8 cellular contexts compared by ENCODE assay signal in genomic region chr2:73113634-73113958, GRCh38. TPM values are rescaled to one million over a fixed set of nuclear protein-coding genes. Genes with fewer than 3 reads are reported as not detected.
DNase-seq lines count a peak whose midpoint lies in the region; TF ChIP-seq lines count a peak whose summit lies in the region.

No MANE protein-coding gene starts in this region.

- H3K9me3 Mint-ChIP-seq in activated CD4-positive, alpha-beta T cell treated with anti-CD3 and anti-CD28 coated beads, Interleukin-2, amount 10 ng/mL, durations not matched to agents 7 days and 5 days, result no peaks in the 10 kb centered on the region

- no peaks in the 10 kb centered on the region for H3K27me3 ChIP-seq in layer of hippocampus (ENCODE audit: control insufficient read depth, insufficient read depth, low read length)

- peaks cover 18% of the 10 kb centered on the region for H3K4me1 Mint-ChIP-seq in activated CD4-positive, alpha-beta T cell treated with anti-CD3 and anti-CD28 coated beads, Interleukin-2, amount 10 ng/mL, durations not matched to agents 7 days and 5 days

- no peaks in the 10 kb centered on the region for H3K36me3 Mint-ChIP-seq in activated CD4-positive, alpha-beta T cell treated with anti-CD3 and anti-CD28 coated beads, Interleukin-2, amount 10 ng/mL, durations not matched to agents 7 days and 5 days (ENCODE audit: low read depth)

- no peak for TF ChIP-seq CTCF in GM20000 (IDR thresholded peaks at IDR 0.05; ENCODE audit: extremely low read depth, missing control alignments)

- CTCF ChIA-PET in activated CD4-positive, alpha-beta T cell treated with anti-CD3 and anti-CD28 coated beads, Interleukin-2, amount 10 ng/mL, durations not matched to agents 7 days and 5 days (lab: Charles Lee), result no interaction called here

- H3K27ac Mint-ChIP-seq in activated CD4-positive, alpha-beta T cell treated with anti-CD3 and anti-CD28 coated beads, Interleukin-2, amount 10 ng/mL, durations not matched to agents 7 days and 5 days, result no peak overlapping the region

- H3K27me3 Mint-ChIP-seq in activated CD4-positive, alpha-beta T cell treated with anti-CD3 and anti-CD28 coated beads, Interleukin-2, amount 10 ng/mL, durations not matched to agents 7 days and 5 days, result peaks cover 23% of the 10 kb centered on the region

- H3K27ac ChIP-seq in layer of hippocampus (ENCODE audit: low read depth, low read length), result peak overlapping the region; percentile 57
- H3K27ac ChIP-seq in temporal lobe (ENCODE audit: low read depth, low read length), result peak overlapping the region; percentile 36

- H3K4me3 Mint-ChIP-seq in activated CD4-positive, alpha-beta T cell treated with anti-CD3 and anti-CD28 coated beads, Interleukin-2, amount 10 ng/mL, durations not matched to agents 7 days and 5 days, result peak overlapping the region; percentile 45

- DNase-seq in activated CD4-positive, alpha-beta T cell treated with anti-CD3 and anti-CD28 coated beads, Interleukin-2, amount 10 ng/mL, durations not matched to agents 7 days and 5 days, result no peak
- DNase-seq in activated CD4-positive, alpha-beta T cell treated with anti-CD3 and anti-CD28 coated beads for 48 hours, result no peak
- DNase-seq in amniotic stem cell (lab: John Stamatoyannopoulos, UW) (peak; percentile 60), GM20000 (ENCODE audit: low spot score) (no peak), AML-193 (lab: John Stamatoyannopoulos, UW) (no peak), cerebellum (ENCODE audit: low spot score) (no peak)

- POLR2A ChIA-PET in activated CD4-positive, alpha-beta T cell treated with anti-CD3 and anti-CD28 coated beads, Interleukin-2, amount 10 ng/mL, durations not matched to agents 7 days and 5 days (lab: Charles Lee), result no interaction called here

RNA-seq across cellular contexts. Expression of gene RAB11FIP5, which starts 0.8 kb away (rescaled TPM):
- 1 to 10 TPM; 8.5 to 8.7 TPM for total RNA-seq in activated CD4-positive, alpha-beta T cell treated with anti-CD3 and anti-CD28 coated beads, Interleukin-2, amount 10 ng/mL, durations not matched to agents 7 days and 5 days
- total RNA-seq in temporal lobe, result 6.1 TPM
- total RNA-seq in cerebellum, result 6.9 TPM

RNA-seq across cellular contexts. Expression of gene SFXN5, which starts 42.1 kb away (rescaled TPM):
- total RNA-seq in activated CD4-positive, alpha-beta T cell treated with anti-CD3 and anti-CD28 coated beads, Interleukin-2, amount 10 ng/mL, durations not matched to agents 7 days and 5 days, result 1 to 10 TPM; 7.0 to 10.0 TPM
- total RNA-seq in temporal lobe (20.7 TPM), cerebellum (23.7 TPM)
